ENCODE assay signal across 27 cellular contexts in the genomic region with DNA sequence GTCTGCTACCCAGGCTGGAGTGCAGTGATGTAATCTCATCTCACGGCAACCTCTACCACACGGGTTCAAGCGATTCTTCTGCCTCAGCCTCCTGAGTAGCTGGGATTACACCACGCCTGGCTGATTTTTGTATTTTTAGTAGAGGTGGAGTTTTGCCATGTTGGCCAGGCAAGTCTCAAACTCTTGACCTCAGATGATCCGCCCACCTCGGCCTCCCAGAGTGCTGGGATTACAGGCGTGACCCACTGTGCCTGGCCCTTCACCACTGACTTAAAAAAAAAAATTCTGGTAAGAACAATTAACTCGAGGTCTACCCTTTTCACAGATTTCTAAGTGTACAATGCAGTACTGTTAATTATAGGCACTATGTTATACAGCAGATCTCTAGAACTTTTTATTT.
"Had no signal": no experiment of that assay in that cellular context is flagged by ENCODE, and none has a peak within 500 bp of the region (broad histone marks: within the 10 kb centered on the region; RNA-seq: fewer than 3 reads in every experiment).

No MANE protein-coding gene starts in this region.

- H3K9me3 ChIP-seq: ascending aorta, ovary, upper lobe of left lung, vagina had no signal

- H3K27me3 ChIP-seq: ascending aorta, cardiac muscle cell, dorsolateral prefrontal cortex, gastroesophageal sphincter, hepatocyte, ovary, spleen, upper lobe of left lung, vagina had no signal

- H3K4me2 ChIP-seq: hepatocyte had no signal

- H3K27me3 Mint-ChIP-seq: activated naive CD8-positive, alpha-beta T cell treated with anti-CD3 and anti-CD28 coated beads, Interleukin-2, amount 10 ng/mL, durations not matched to agents 7 days and 5 days; brain had no signal

- H3K36me3 ChIP-seq: ascending aorta, cardiac muscle cell, gastroesophageal sphincter, ovary, spleen, upper lobe of left lung, vagina had no signal

- H3K27ac Mint-ChIP-seq: activated CD4-positive, alpha-beta memory T cell treated with anti-CD3 and anti-CD28 coated beads, Interleukin-2, amount 10 ng/mL, durations not matched to agents 7 days and 5 days; activated CD4-positive, alpha-beta T cell treated with anti-CD3 and anti-CD28 coated beads, Interleukin-2, amount 10 ng/mL, durations not matched to agents 7 days and 5 days; activated naive CD4-positive, alpha-beta T cell treated with anti-CD3 and anti-CD28 coated beads, Interleukin-2, amount 10 ng/mL, durations not matched to agents 7 days and 5 days; activated naive CD8-positive, alpha-beta T cell treated with anti-CD3 and anti-CD28 coated beads, Interleukin-2, amount 10 ng/mL, durations not matched to agents 7 days and 5 days; activated T-cell treated with anti-CD3 and anti-CD28 coated beads, Interleukin-2, amount 50 U/mL, for 24 hours; brain; nephron; progenitor cell of endocrine pancreas had no signal

- H3K36me3 Mint-ChIP-seq: activated naive CD4-positive, alpha-beta T cell treated with anti-CD3 and anti-CD28 coated beads, Interleukin-2, amount 10 ng/mL, durations not matched to agents 7 days and 5 days; activated naive CD8-positive, alpha-beta T cell treated with anti-CD3 and anti-CD28 coated beads, Interleukin-2, amount 10 ng/mL, durations not matched to agents 7 days and 5 days had no signal

- H3K4me3 ChIP-seq: ascending aorta, cardiac muscle cell, coronary artery, dorsolateral prefrontal cortex, gastroesophageal sphincter, hepatocyte, ovary, spleen, upper lobe of left lung, vagina had no signal

- H3K9me3 Mint-ChIP-seq: activated CD4-positive, alpha-beta memory T cell treated with anti-CD3 and anti-CD28 coated beads, Interleukin-2, amount 10 ng/mL, durations not matched to agents 7 days and 5 days; activated naive CD4-positive, alpha-beta T cell treated with anti-CD3 and anti-CD28 coated beads, Interleukin-2, amount 10 ng/mL, durations not matched to agents 7 days and 5 days; activated naive CD8-positive, alpha-beta T cell treated with anti-CD3 and anti-CD28 coated beads, Interleukin-2, amount 10 ng/mL, durations not matched to agents 7 days and 5 days; nephron had no signal

- ATAC-seq: gastroesophageal sphincter, left cardiac atrium had no signal

- H2AFZ ChIP-seq: hepatocyte had no signal

- H3K79me2 ChIP-seq: hepatocyte had no signal

- DNase-seq: activated CD4-positive, alpha-beta memory T cell treated with anti-CD3 and anti-CD28 coated beads, Interleukin-2, amount 10 ng/mL, durations not matched to agents 7 days and 5 days; activated CD4-positive, alpha-beta T cell treated with anti-CD3 and anti-CD28 coated beads for 1 hour; activated CD4-positive, alpha-beta T cell treated with anti-CD3 and anti-CD28 coated beads, Interleukin-2, amount 10 ng/mL, durations not matched to agents 7 days and 5 days; activated CD8-positive, alpha-beta memory T cell treated with anti-CD3 and anti-CD28 coated beads, Interleukin-2, amount 50 U/mL, for 48 hours; activated gamma-delta T cell; activated naive CD4-positive, alpha-beta T cell treated with anti-CD3 and anti-CD28 coated beads, Interleukin-2, amount 10 ng/mL, durations not matched to agents 7 days and 5 days; activated naive CD8-positive, alpha-beta T cell treated with anti-CD3 and anti-CD28 coated beads, Interleukin-2, amount 10 ng/mL, durations not matched to agents 7 days and 5 days; activated T-cell treated with anti-CD3 and anti-CD28 coated beads, Interleukin-2, amount 50 U/mL, for 24 hours; cerebellar nuclear complex; dorsolateral prefrontal cortex; effector memory CD4-positive, alpha-beta T cell; left cardiac atrium; mammary epithelial cell; ovary; retina; spleen; stimulated activated naive CD4-positive, alpha-beta T cell; upper lobe of left lung had no signal

- H3K27ac ChIP-seq: ascending aorta, cardiac muscle cell, coronary artery, dorsolateral prefrontal cortex, gastroesophageal sphincter, hepatocyte, ovary, spleen, upper lobe of left lung, vagina had no signal

- H3K4me3 Mint-ChIP-seq: activated CD4-positive, alpha-beta memory T cell treated with anti-CD3 and anti-CD28 coated beads, Interleukin-2, amount 10 ng/mL, durations not matched to agents 7 days and 5 days; activated CD4-positive, alpha-beta T cell treated with anti-CD3 and anti-CD28 coated beads, Interleukin-2, amount 10 ng/mL, durations not matched to agents 7 days and 5 days; activated naive CD4-positive, alpha-beta T cell treated with anti-CD3 and anti-CD28 coated beads, Interleukin-2, amount 10 ng/mL, durations not matched to agents 7 days and 5 days; activated naive CD8-positive, alpha-beta T cell treated with anti-CD3 and anti-CD28 coated beads, Interleukin-2, amount 10 ng/mL, durations not matched to agents 7 days and 5 days; activated T-cell treated with anti-CD3 and anti-CD28 coated beads, Interleukin-2, amount 50 U/mL, for 24 hours; brain; nephron had no signal

- H3K4me1 ChIP-seq: ascending aorta, upper lobe of left lung had no signal
